Comparison of ENCODE assay signal across 17 cellular contexts in genomic region chr1:8350914-8351684, GRCh38. TPM values are rescaled to one million over a fixed set of nuclear protein-coding genes. Genes with fewer than 3 reads are reported as not detected.
A peak's percentile ranks its signal among the peaks of the same experiment; 100 is the strongest.
DNase-seq lines count a peak whose midpoint lies in the region; ATAC-seq and TF ChIP-seq lines count a peak whose summit lies in the region.
"Had no signal": no experiment of that assay in that cellular context is flagged by ENCODE, and none has a peak within 500 bp of the region (broad histone marks: within the 10 kb centered on the region; RNA-seq: fewer than 3 reads in every experiment).

No MANE protein-coding gene starts in this region.

- dilution Hi-C loops in mammary epithelial cell (cut with HindIII; ENCODE audit: low sequenced_read_pairs): loop anchor here (5.0 kb wide), 3 partner anchors 56 to 99 kb away; no protein-coding TSS in a partner anchor

- H3K9ac ChIP-seq in mammary epithelial cell (ENCODE audit: insufficient read depth, low read length) (no peak overlapping the region), mesenchymal stem cell (ENCODE audit: low read length) (no peak overlapping the region)

- no peak overlapping the region for H2BK120ac ChIP-seq in mesenchymal stem cell (ENCODE audit: low read depth, low read length)

- H2AK5ac ChIP-seq in mesenchymal stem cell (ENCODE audit: low read length, severe bottlenecking): no peak overlapping the region

- no peak for DNase-seq in activated naive CD8-positive, alpha-beta T cell treated with anti-CD3 and anti-CD28 coated beads, Interleukin-2, amount 50 U/mL, for 24 hours
- DNase-seq in activated naive CD8-positive, alpha-beta T cell treated with anti-CD3 and anti-CD28 coated beads for 36 hours: no peak
- DNase-seq in mammary epithelial cell: no peak
- no peak for DNase-seq in mesenchymal stem cell
- peak in 11 of 49 donors; percentile 17 to 41 (median 29) for DNase-seq in substantia nigra (lab: John Stamatoyannopoulos, UW)
- DNase-seq in NCI-H748 (lab: John Stamatoyannopoulos, UW; ENCODE audit: unreplicated experiment): no peak
- no peak for DNase-seq in ureter (ENCODE audit: low spot score)
- no peak for DNase-seq in NCI-H446 treated with DMSO at 0.1 percent for 48 hours (lab: John Stamatoyannopoulos, UW)
- DNase-seq: activated CD4-positive, alpha-beta memory T cell treated with anti-CD3 and anti-CD28 coated beads, Interleukin-2, amount 10 ng/mL, durations not matched to agents 7 days and 5 days; CD4-positive, CD25-positive, alpha-beta regulatory T cell; cortex of kidney; DMS79 treated with DMSO at 0.1 percent for 48 hours; midbrain; NCI-H1105 treated with DMSO at 0.1 percent for 48 hours had no signal

- H3K27me3 ChIP-seq in mammary epithelial cell (ENCODE audit: insufficient read depth, low read length) (no peaks in the 10 kb centered on the region), mesenchymal stem cell (ENCODE audit: control insufficient read depth in 1 of 2, insufficient read depth in 1 of 2, low read length in 2 of 2) (peaks cover 0 to 5% of the 10 kb centered on the region in 2 experiments)

- H3K4ac ChIP-seq in mesenchymal stem cell (ENCODE audit: low read depth in 1 of 2, low read length in 2 of 2): no peak overlapping the region

- no peaks in the 10 kb centered on the region for H3K79me2 ChIP-seq in mammary epithelial cell (ENCODE audit: insufficient read depth, low read length)

- no peak overlapping the region for H2BK15ac ChIP-seq in mesenchymal stem cell (ENCODE audit: low read depth, poor library complexity, severe bottlenecking)

- peaks cover 2% of the 10 kb centered on the region for H3K4me1 Mint-ChIP-seq in activated naive CD8-positive, alpha-beta T cell treated with anti-CD3 and anti-CD28 coated beads, Interleukin-2, amount 50 U/mL, for 24 hours
- H3K4me1 Mint-ChIP-seq in activated naive CD8-positive, alpha-beta T cell treated with anti-CD3 and anti-CD28 coated beads for 36 hours: peaks cover 4% of the 10 kb centered on the region
- H3K4me1 Mint-ChIP-seq: activated CD4-positive, alpha-beta memory T cell treated with anti-CD3 and anti-CD28 coated beads, Interleukin-2, amount 10 ng/mL, durations not matched to agents 7 days and 5 days had no signal

- no peak overlapping the region for H2BK12ac ChIP-seq in mesenchymal stem cell (ENCODE audit: low read length in 2 of 2)

- no peaks in the 10 kb centered on the region for H3K9me3 ChIP-seq in mammary epithelial cell (replicated peaks; ENCODE audit: insufficient read depth, low read length)
- no peaks in the 10 kb centered on the region for H3K9me3 ChIP-seq in mesenchymal stem cell (ENCODE audit: control insufficient read depth, low read length)
- H3K9me3 ChIP-seq: A549 had no signal

- H2AFZ ChIP-seq in mammary epithelial cell (ENCODE audit: low read depth, low read length): no peak overlapping the region
- H2AFZ ChIP-seq in mesenchymal stem cell (ENCODE audit: low read depth, low read length): no peak overlapping the region

- peaks cover 10% of the 10 kb centered on the region for H3K79me1 ChIP-seq in mesenchymal stem cell (replicated peaks; ENCODE audit: low read length, poor library complexity, severe bottlenecking)

- H3K14ac ChIP-seq in mesenchymal stem cell (ENCODE audit: low read length in 2 of 2): no peak overlapping the region

- CTCF ChIA-PET in mammary epithelial cell (lab: Charles Lee; ENCODE audit: low non-redundant PET): interaction anchor here (0.7 kb wide), 1 partner anchor 221 kb away, joined by 15 read pairs; no protein-coding TSS in a partner anchor

- H3K23ac ChIP-seq in mesenchymal stem cell (ENCODE audit: low read length in 2 of 2): no peak overlapping the region

- H3K27me3 Mint-ChIP-seq in activated naive CD8-positive, alpha-beta T cell treated with anti-CD3 and anti-CD28 coated beads, Interleukin-2, amount 50 U/mL, for 24 hours: no peaks in the 10 kb centered on the region
- H3K27me3 Mint-ChIP-seq in activated naive CD8-positive, alpha-beta T cell treated with anti-CD3 and anti-CD28 coated beads for 36 hours: peaks cover 3% of the 10 kb centered on the region
- H3K27me3 Mint-ChIP-seq: activated CD4-positive, alpha-beta memory T cell treated with anti-CD3 and anti-CD28 coated beads, Interleukin-2, amount 10 ng/mL, durations not matched to agents 7 days and 5 days had no signal

- no peak overlapping the region for H3K4me3 ChIP-seq in mammary epithelial cell (replicated peaks in 1 of 3; ENCODE audit: insufficient read depth in 1 of 3, low read depth in 2 of 3, low read length in 3 of 3)
- no peak overlapping the region for H3K4me3 ChIP-seq in mesenchymal stem cell (ENCODE audit: insufficient read depth in 1 of 2, low read depth in 1 of 2, low read length in 2 of 2)
- H3K4me3 ChIP-seq: A549 had no signal

- H3K9me3 Mint-ChIP-seq in activated naive CD8-positive, alpha-beta T cell treated with anti-CD3 and anti-CD28 coated beads, Interleukin-2, amount 50 U/mL, for 24 hours: no peaks in the 10 kb centered on the region
- H3K9me3 Mint-ChIP-seq in activated naive CD8-positive, alpha-beta T cell treated with anti-CD3 and anti-CD28 coated beads for 36 hours: no peaks in the 10 kb centered on the region
- H3K9me3 Mint-ChIP-seq: activated CD4-positive, alpha-beta memory T cell treated with anti-CD3 and anti-CD28 coated beads, Interleukin-2, amount 10 ng/mL, durations not matched to agents 7 days and 5 days; activated T-helper 1 cell treated with anti-CD3 and anti-CD28 coated beads, Interleukin-12 subunit alpha, Interleukin-12 subunit beta, Interleukin-2, Interleukin-4 antibody, amounts not matched to agents 30 ng/mL and 10 ng/mL and 1 ng/mL, durations not matched to agents 14 hours and 24 hours and 36 hours had no signal

- H4K20me1 ChIP-seq in mammary epithelial cell (ENCODE audit: insufficient read depth, low read length): no peaks in the 10 kb centered on the region

- no TSS peak for BruUV-seq in mammary epithelial cell (replicated peaks; lab: Mats Ljungman, UMichigan)

- H2BK5ac ChIP-seq in mesenchymal stem cell (ENCODE audit: low read depth, low read length, poor library complexity, severe bottlenecking): no peak overlapping the region

- H3K36me3 ChIP-seq in mammary epithelial cell (ENCODE audit: insufficient read depth, low read length): no peaks in the 10 kb centered on the region
- peaks cover 42 to 54% of the 10 kb centered on the region in 2 experiments for H3K36me3 ChIP-seq in mesenchymal stem cell (ENCODE audit: control insufficient read depth in 1 of 2, insufficient read depth in 2 of 2, low read depth in 1 of 2, low read length in 2 of 2)

- intact Hi-C loops in mammary epithelial cell (cut with micrococcal nuclease): no loop called here

- H3K27ac Mint-ChIP-seq in activated naive CD8-positive, alpha-beta T cell treated with anti-CD3 and anti-CD28 coated beads, Interleukin-2, amount 50 U/mL, for 24 hours: peak overlapping the region; percentile 31
- no peak overlapping the region for H3K27ac Mint-ChIP-seq in activated naive CD8-positive, alpha-beta T cell treated with anti-CD3 and anti-CD28 coated beads for 36 hours
- H3K27ac Mint-ChIP-seq: activated T-helper 1 cell treated with anti-CD3 and anti-CD28 coated beads, Interleukin-12 subunit alpha, Interleukin-12 subunit beta, Interleukin-2, Interleukin-4 antibody, amounts not matched to agents 30 ng/mL and 10 ng/mL and 1 ng/mL, durations not matched to agents 14 hours and 24 hours and 36 hours had no signal

- WGBS in mammary epithelial cell (ENCODE audit: low coverage, missing lambda C conversion rate): 87% methylated on average over 13 of the region's 24 CpGs
- WGBS in mesenchymal stem cell: 94% methylated on average over 24 of the region's 24 CpGs

- H3K27ac ChIP-seq in mammary epithelial cell (ENCODE audit: insufficient read depth, low read depth, low read length) (no peak overlapping the region), mesenchymal stem cell (ENCODE audit: low read length, poor library complexity, severe bottlenecking) (no peak overlapping the region), substantia nigra (ENCODE audit: low read depth, low read length, poor library complexity, severe bottlenecking) (peak overlapping the region; percentile 9)
- H3K27ac ChIP-seq: HL-60 had no signal

- no peak overlapping the region for H3K4me3 Mint-ChIP-seq in activated naive CD8-positive, alpha-beta T cell treated with anti-CD3 and anti-CD28 coated beads, Interleukin-2, amount 50 U/mL, for 24 hours
- H3K4me3 Mint-ChIP-seq in activated naive CD8-positive, alpha-beta T cell treated with anti-CD3 and anti-CD28 coated beads for 36 hours: no peak overlapping the region
- H3K4me3 Mint-ChIP-seq: activated CD4-positive, alpha-beta memory T cell treated with anti-CD3 and anti-CD28 coated beads, Interleukin-2, amount 10 ng/mL, durations not matched to agents 7 days and 5 days; activated T-helper 1 cell treated with anti-CD3 and anti-CD28 coated beads, Interleukin-12 subunit alpha, Interleukin-12 subunit beta, Interleukin-2, Interleukin-4 antibody, amounts not matched to agents 30 ng/mL and 10 ng/mL and 1 ng/mL, durations not matched to agents 14 hours and 24 hours and 36 hours; CD4-positive, CD25-positive, alpha-beta regulatory T cell had no signal

- no peak overlapping the region for H4K91ac ChIP-seq in mesenchymal stem cell (ENCODE audit: low read length)

- H3K4me2 ChIP-seq in mammary epithelial cell (ENCODE audit: insufficient read depth, low read depth, low read length) (peak overlapping the region; percentile 12), mesenchymal stem cell (ENCODE audit: low read length, poor library complexity, severe bottlenecking) (no peak overlapping the region)
- H3K4me2 ChIP-seq: A549 had no signal

- peak overlapping the region in 1 of 2 experiments; percentile 65 for H3K18ac ChIP-seq in mesenchymal stem cell (ENCODE audit: low read depth in 1 of 2, low read length in 2 of 2)

- peak; percentile 5 for ATAC-seq in activated naive CD8-positive, alpha-beta T cell treated with anti-CD3 and anti-CD28 coated beads, Interleukin-2, amount 50 U/mL, for 24 hours

- no peak for TF ChIP-seq CTCF in mammary epithelial cell (conservative IDR thresholded peaks at IDR 0.05 in 1 of 2, IDR thresholded peaks at IDR 0.05 in 1 of 2; ENCODE audit: extremely low read depth in 1 of 2, insufficient read depth in 1 of 2, low read depth in 1 of 2, low read length in 2 of 2)

- H3K4me1 ChIP-seq in mammary epithelial cell (ENCODE audit: insufficient read depth, low read length): peaks cover 12% of the 10 kb centered on the region
- H3K4me1 ChIP-seq in mesenchymal stem cell (ENCODE audit: control insufficient read depth, insufficient read depth, low read depth, low read length): peaks cover 15% of the 10 kb centered on the region

- H4K8ac ChIP-seq in mesenchymal stem cell (ENCODE audit: low read length): peak overlapping the region; percentile 31

- H3K36me3 Mint-ChIP-seq in activated naive CD8-positive, alpha-beta T cell treated with anti-CD3 and anti-CD28 coated beads, Interleukin-2, amount 50 U/mL, for 24 hours (ENCODE audit: low read depth): peaks cover 10% of the 10 kb centered on the region
- no peaks in the 10 kb centered on the region for H3K36me3 Mint-ChIP-seq in activated naive CD8-positive, alpha-beta T cell treated with anti-CD3 and anti-CD28 coated beads for 36 hours

- in situ Hi-C loops in mammary epithelial cell (cut with MboI; ENCODE audit: low sequenced_read_pairs in 2 of 2): no loop called here

RNA-seq across cellular contexts. Expression of gene SLC45A1, which starts 33.2 kb away (rescaled TPM):
- total RNA-seq in activated naive CD8-positive, alpha-beta T cell treated with anti-CD3 and anti-CD28 coated beads for 36 hours: under 1 TPM; 0.12 to 0.28 TPM
- total RNA-seq in mammary epithelial cell (under 1 TPM; 0.50 to 0.54 TPM), ureter (3.3 TPM)
- 0.28 TPM for polyA plus RNA-seq in mammary epithelial cell
- polyA minus RNA-seq in mammary epithelial cell: not detected
- 1.3 TPM for polyA plus RNA-seq in mesenchymal stem cell (2013, experiment 1 of 2)
- polyA plus RNA-seq in mesenchymal stem cell (2013, experiment 2 of 2): 1.5 TPM
